Comparison of ENCODE assay signal across 21 cellular contexts in the genomic region with DNA sequence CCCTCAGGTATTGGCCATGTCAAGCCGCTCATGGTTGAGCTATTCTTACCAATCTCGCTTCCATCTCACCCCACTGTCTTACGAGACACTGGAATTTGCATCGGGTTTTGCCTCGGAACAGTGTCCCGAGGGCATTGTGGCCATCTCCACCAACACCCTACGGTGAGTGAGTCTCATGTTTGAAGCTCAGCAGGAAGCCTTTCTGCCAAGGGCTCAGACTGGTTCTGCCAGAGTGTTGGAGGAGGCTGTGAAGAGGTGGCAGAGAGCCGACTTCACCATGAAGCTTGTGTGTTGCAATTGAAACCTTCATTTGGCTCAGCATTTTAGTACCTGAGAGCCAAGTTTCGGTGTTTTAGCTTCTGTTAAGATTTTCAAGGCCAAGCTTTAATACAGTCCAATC. TPM values are rescaled to one million over a fixed set of nuclear protein-coding genes. Genes with fewer than 3 reads are reported as not detected.
DNase-seq lines count a peak whose midpoint lies in the region; ATAC-seq and TF ChIP-seq lines count a peak whose summit lies in the region.
"Had no signal": no experiment of that assay in that cellular context is flagged by ENCODE, and none has a peak within 500 bp of the region (broad histone marks: within the 10 kb centered on the region; RNA-seq: fewer than 3 reads in every experiment).

No MANE protein-coding gene starts in this region.

- TF ChIP-seq POLR2A in thyroid gland (IDR thresholded peaks at IDR 0.05) (no peak), transverse colon (IDR thresholded peaks at IDR 0.05) (no peak)

- H3K4me1 Mint-ChIP-seq in activated naive CD4-positive, alpha-beta T cell treated with anti-CD3 and anti-CD28 coated beads for 36 hours (ENCODE audit: low read depth) = peaks cover 3% of the 10 kb centered on the region
- H3K4me1 Mint-ChIP-seq: stimulated activated naive B cell treated with anti-CD40 and anti-IgM and Interleukin-4, amounts not matched to agents 10 μg/mL and 1 μg/mL and 100 μg/mL, for 72 hours had no signal

- H3K27ac ChIP-seq in lung (ENCODE audit: low read depth in 1 of 2, low read length in 1 of 2) = no peak overlapping the region
- H3K27ac ChIP-seq in thyroid gland = peak overlapping the region in 1 of 3 donors; percentile 44
- no peak overlapping the region for H3K27ac ChIP-seq in transverse colon
- H3K27ac ChIP-seq: colonic mucosa, SK-N-MC, spleen had no signal

- WGBS in lung, 2 donors = 75 to 89% methylated on average over 9 of the region's 9 CpGs
- 65 to 91% methylated on average over 9 of the region's 9 CpGs for WGBS in thyroid gland, 2 donors
- WGBS in transverse colon (ENCODE audit: low coverage in 1 of 2), 2 donors = 88 to 100% methylated on average over 3 to 9 of the region's 9 CpGs

- CTCF ChIA-PET in activated naive CD4-positive, alpha-beta T cell treated with anti-CD3 and anti-CD28 coated beads for 36 hours (lab: Charles Lee) = interaction anchor here (0.6 kb wide), 1 partner anchor 123 kb away, joined by 3 read pairs; no protein-coding TSS in a partner anchor

- H3K36me3 ChIP-seq in lung (ENCODE audit: control insufficient read depth in 2 of 2, insufficient read depth in 2 of 2, low read length in 2 of 2) (peaks cover 50 to 71% of the 10 kb centered on the region in 2 donors), thyroid gland (peaks cover 93 to 97% of the 10 kb centered on the region in 2 donors), transverse colon (peaks cover 0 to 100% (median 52%) of the 10 kb centered on the region in 4 donors)

- peak overlapping the region; percentile 2 for H3K27ac Mint-ChIP-seq in activated naive CD4-positive, alpha-beta T cell treated with anti-CD3 and anti-CD28 coated beads for 36 hours
- H3K27ac Mint-ChIP-seq: stimulated activated naive B cell treated with anti-CD40 and anti-IgM and Interleukin-4, amounts not matched to agents 10 μg/mL and 1 μg/mL and 100 μg/mL, for 72 hours had no signal

- no peak for TF ChIP-seq CTCF in epithelial cell of esophagus (IDR thresholded peaks at IDR 0.05; ENCODE audit: insufficient read depth, low read depth, low read length, missing control alignments)
- no peak for TF ChIP-seq CTCF in lung (IDR thresholded peaks at IDR 0.05; ENCODE audit: control extremely low read depth, extremely low read depth)
- TF ChIP-seq CTCF in thyroid gland (IDR thresholded peaks at IDR 0.05) = no peak
- no peak for TF ChIP-seq CTCF in transverse colon (IDR thresholded peaks at IDR 0.05)

- TF ChIP-seq EP300 in transverse colon (IDR thresholded peaks at IDR 0.05; ENCODE audit: low read depth) = no peak

- peaks cover 63% of the 10 kb centered on the region for H3K36me3 Mint-ChIP-seq in activated naive CD4-positive, alpha-beta T cell treated with anti-CD3 and anti-CD28 coated beads for 36 hours (ENCODE audit: low read depth)

- H3K4me1 ChIP-seq in lung (ENCODE audit: control insufficient read depth in 2 of 2, insufficient read depth in 2 of 2, low read length in 2 of 2) (no peaks in the 10 kb centered on the region), thyroid gland (no peaks in the 10 kb centered on the region), transverse colon (no peaks in the 10 kb centered on the region)
- H3K4me1 ChIP-seq: colonic mucosa, spleen had no signal

- H3K9me3 Mint-ChIP-seq in activated naive CD4-positive, alpha-beta T cell treated with anti-CD3 and anti-CD28 coated beads for 36 hours = no peaks in the 10 kb centered on the region
- H3K9me3 Mint-ChIP-seq: CD4-positive, alpha-beta memory T cell; stimulated activated naive B cell treated with anti-CD40 and anti-IgM and Interleukin-4, amounts not matched to agents 10 μg/mL and 1 μg/mL and 100 μg/mL, for 72 hours had no signal

- no peak overlapping the region for H3K4me3 Mint-ChIP-seq in activated naive CD4-positive, alpha-beta T cell treated with anti-CD3 and anti-CD28 coated beads for 36 hours
- H3K4me3 Mint-ChIP-seq: CD4-positive, alpha-beta memory T cell; stimulated activated naive B cell treated with anti-CD40 and anti-IgM and Interleukin-4, amounts not matched to agents 10 μg/mL and 1 μg/mL and 100 μg/mL, for 72 hours had no signal

- H3K9me3 ChIP-seq in lung (ENCODE audit: control insufficient read depth in 2 of 2, insufficient read depth in 1 of 2, low read length in 1 of 2) (no peaks in the 10 kb centered on the region), thyroid gland (no peaks in the 10 kb centered on the region), transverse colon (no peaks in the 10 kb centered on the region)
- H3K9me3 ChIP-seq: colonic mucosa, spleen had no signal

- in situ Hi-C loops in transverse colon (cut with MboI; ENCODE audit: low pct_ligation_motif_present in 1 of 4, low pct_unique_long_range_greater_than_20kb in 1 of 4, low sequenced_read_pairs in 3 of 4) = no loop called here

- no peak for DNase-seq in activated naive CD4-positive, alpha-beta T cell treated with anti-CD3 and anti-CD28 coated beads for 36 hours
- DNase-seq in activated naive CD4-positive, alpha-beta T cell (lab: John Stamatoyannopoulos, UW) = no peak
- DNase-seq in epithelial cell of esophagus (ENCODE audit: low read depth) (peak; percentile 90), lung (ENCODE audit: low spot score) (peak; percentile 73), thyroid gland (peak; percentile 67 to 85), transverse colon (no peak), HUDEP-2 (lab: John Stamatoyannopoulos, UW; ENCODE audit: unreplicated experiment in 76 of 76) (no peak)
- DNase-seq: activated CD8-positive, alpha-beta memory T cell treated with anti-CD3 and anti-CD28 coated beads for 24 hours; activated effector memory CD4-positive, alpha-beta T cell treated with Interleukin-2 at 50 U/mL for 16 hours; aorta; CD4-positive, alpha-beta memory T cell; colonic mucosa; DMS79; MV-4-11; NCI-H2081 treated with DMSO at 0.1 percent for 48 hours; NCI-H69; PC-3; spleen; stimulated activated naive B cell treated with anti-CD40 and anti-IgM and Interleukin-4, amounts not matched to agents 10 μg/mL and 1 μg/mL and 100 μg/mL, for 72 hours had no signal

- H3K4me3 ChIP-seq in epithelial cell of esophagus (ENCODE audit: low read length) = no peak overlapping the region
- H3K4me3 ChIP-seq in lung = no peak overlapping the region
- no peak overlapping the region for H3K4me3 ChIP-seq in thyroid gland (replicated peaks in 1 of 3)
- no peak overlapping the region for H3K4me3 ChIP-seq in transverse colon
- H3K4me3 ChIP-seq: colonic mucosa, SK-N-MC, spleen had no signal

- intact Hi-C loops in activated naive CD4-positive, alpha-beta T cell treated with anti-CD3 and anti-CD28 coated beads for 36 hours (cut with micrococcal nuclease) = loop anchor here (5.0 kb wide), 1 partner anchor 34 kb away; no protein-coding TSS in a partner anchor
- intact Hi-C loops in thyroid gland (cut with DNase I) = no loop called here
- intact Hi-C loops in transverse colon (cut with DNase I; ENCODE audit: low total_unique reads) = loop anchor here (10.0 kb wide), 1 partner anchor 93 kb away; no protein-coding TSS in a partner anchor

- H3K27me3 ChIP-seq in lung (ENCODE audit: control insufficient read depth, insufficient read depth) (no peaks in the 10 kb centered on the region), thyroid gland (no peaks in the 10 kb centered on the region), transverse colon (no peaks in the 10 kb centered on the region)
- H3K27me3 ChIP-seq: colonic mucosa, spleen had no signal

- ATAC-seq in lung (ENCODE audit: insufficient read depth, low FRiP score) (peak; percentile 27), GM18511 (IDR thresholded peaks at IDR 0.05; ENCODE audit: unreplicated experiment) (no peak)
- ATAC-seq: PC-3; stimulated activated naive B cell treated with anti-CD40 and anti-IgM and Interleukin-4, amounts not matched to agents 10 μg/mL and 1 μg/mL and 100 μg/mL, for 72 hours had no signal

- no peaks in the 10 kb centered on the region for H3K27me3 Mint-ChIP-seq in activated naive CD4-positive, alpha-beta T cell treated with anti-CD3 and anti-CD28 coated beads for 36 hours (ENCODE audit: low read depth)
- H3K27me3 Mint-ChIP-seq: CD4-positive, alpha-beta memory T cell; stimulated activated naive B cell treated with anti-CD40 and anti-IgM and Interleukin-4, amounts not matched to agents 10 μg/mL and 1 μg/mL and 100 μg/mL, for 72 hours had no signal

RNA-seq across cellular contexts. Expression of a gene that starts 38.0 kb away (rescaled TPM):
- total RNA-seq in activated naive CD4-positive, alpha-beta T cell treated with anti-CD3 and anti-CD28 coated beads for 36 hours = 100 to 1,000 TPM; 397 to 416 TPM
- total RNA-seq in lung (100 to 1,000 TPM; 129 to 242 TPM), thyroid gland (100 to 1,000 TPM in 2 of 4 donors, 10 to 100 TPM in 2; 74.2 to 142 (median 112) TPM), transverse colon (100 to 1,000 TPM in 1 of 4 donors, 10 to 100 TPM in 3; 59.5 to 135 (median 72.8) TPM)
- polyA plus RNA-seq in lung = 10 to 100 TPM; 73.7 to 73.9 TPM

RNA-seq across cellular contexts. Expression of a gene that starts 38.3 kb away (rescaled TPM):
- 10 to 100 TPM; 42.0 to 48.7 TPM for total RNA-seq in activated naive CD4-positive, alpha-beta T cell treated with anti-CD3 and anti-CD28 coated beads for 36 hours
- 10 to 100 TPM; 38.4 to 65.8 TPM for total RNA-seq in lung
- 10 to 100 TPM; 29.3 to 40.4 TPM for polyA plus RNA-seq in lung
- total RNA-seq in thyroid gland = 10 to 100 TPM; 39.6 to 88.4 (median 66.7) TPM
- 100 to 1,000 TPM in 1 of 4 donors, 10 to 100 TPM in 3; 55.4 to 200 (median 64.0) TPM for total RNA-seq in transverse colon

Comparison
In these comparisons a context has a peak if more than half of its experiments do, and no peak if none do; other contexts are left out.
1. DNase-seq: peak in epithelial cell of esophagus (single experiment), lung (single experiment) and thyroid gland (2 of 2); none in activated naive CD4-positive, alpha-beta T cell treated with anti-CD3 and anti-CD28 coated beads for 36 hours (single experiment), activated naive CD4-positive, alpha-beta T cell (0 of 4), transverse colon (single experiment) and HUDEP-2 (0 of 76).